ENCODE assay signal across 12 cellular contexts in genomic region chr2:121866789-121867188, GRCh38.
"Had no signal": no experiment of that assay in that cellular context is flagged by ENCODE, and none has a peak within 500 bp of the region (broad histone marks: within the 10 kb centered on the region; RNA-seq: fewer than 3 reads in every experiment).

No MANE protein-coding gene starts in this region.

- FAIRE-seq: endometrium had no signal

- DNase-seq: activated CD4-positive, alpha-beta T cell treated with anti-CD3 and anti-CD28 coated beads, Interleukin-2, amount 10 ng/mL, durations not matched to agents 7 days and 5 days; activated CD8-positive, alpha-beta T cell treated with anti-CD3 and anti-CD28 coated beads, Interleukin-2, amount 10 ng/mL, durations not matched to agents 7 days and 5 days; activated naive CD4-positive, alpha-beta T cell treated with anti-CD3 and anti-CD28 coated beads for 36 hours; activated T-cell treated with anti-CD3 and anti-CD28 coated beads, Interleukin-2, amount 50 U/mL, for 24 hours; anterior cingulate cortex; cortex of kidney; erythroblast; right lobe of liver; stimulated activated CD4-positive, alpha-beta T cell treated with anti-CD3 and anti-CD28 coated beads, Interleukin-4, amount 100 ng/mL, for 24 hours; T1000; upper lobe of right lung had no signal
